In genomic region chr18:22265838-22266237, GRCh38 we compare ENCODE assay signal across 27 cellular contexts.
"Had no signal": no experiment of that assay in that cellular context is flagged by ENCODE, and none has a peak within 500 bp of the region (broad histone marks: within the 10 kb centered on the region; RNA-seq: fewer than 3 reads in every experiment).

No MANE protein-coding gene starts in this region.

- H3K27me3 ChIP-seq: neural progenitor cell, neutrophil, testis, thyroid gland, transverse colon, upper lobe of left lung, vagina had no signal

- H3K9ac ChIP-seq: neural progenitor cell, parathyroid adenoma had no signal

- H2AFZ ChIP-seq: neural progenitor cell, parathyroid adenoma had no signal

- H3K9me3 ChIP-seq: lower lobe of right lung, neutrophil, psoas muscle, stomach, testis, thyroid gland, transverse colon, upper lobe of left lung, vagina had no signal

- H3K36me3 Mint-ChIP-seq: neural progenitor cell; stimulated activated naive B cell treated with anti-CD40 and anti-IgM and Interleukin-4, amounts not matched to agents 10 μg/mL and 1 μg/mL and 100 μg/mL, for 72 hours had no signal

- ATAC-seq: left colon; lower lobe of right lung; naive thymus-derived CD8-positive, alpha-beta T cell; psoas muscle; sciatic nerve; stimulated activated naive B cell treated with anti-CD40 and anti-IgM and Interleukin-4, amounts not matched to agents 10 μg/mL and 1 μg/mL and 100 μg/mL, for 72 hours; stimulated activated naive CD8-positive, alpha-beta T cell treated with anti-CD3 and anti-CD28 coated beads, Interleukin-15, Interleukin-2, amounts not matched to agents 100 U/mL and 50 U/mL, for 24 hours had no signal

- H3K27ac ChIP-seq: lower lobe of right lung, neural progenitor cell, neutrophil, parathyroid adenoma, psoas muscle, skin epidermis, stomach, testis, thyroid gland, transverse colon, upper lobe of left lung, vagina had no signal

- H3K36me3 ChIP-seq: lower lobe of right lung, neural progenitor cell, neutrophil, stomach, thyroid gland, transverse colon, upper lobe of left lung, vagina had no signal

- H3K4me1 Mint-ChIP-seq: nephron progenitor cell; neural progenitor cell; stimulated activated naive B cell treated with anti-CD40 and anti-IgM and Interleukin-4, amounts not matched to agents 10 μg/mL and 1 μg/mL and 100 μg/mL, for 72 hours had no signal

- DNase-seq: hippocampal formation; kidney glomerular epithelial cell; left colon; lower lobe of right lung; mammary epithelial cell; mesenchymal stem cell; naive thymus-derived CD8-positive, alpha-beta T cell; nephron progenitor cell; occipital lobe; psoas muscle; stimulated activated CD4-positive, alpha-beta T cell treated with anti-CD3 and anti-CD28 coated beads, Interleukin-12 subunit alpha, Interleukin-12 subunit beta, amount 100 ng/mL, for 4 hours; stimulated activated CD4-positive, alpha-beta T cell treated with anti-CD3 and anti-CD28 coated beads, Interleukin-15, amount 100 ng/mL, for 24 hours; stimulated activated CD4-positive, alpha-beta T cell treated with anti-CD3 and anti-CD28 coated beads, Interleukin-2, amount 100 ng/mL, for 24 hours; stimulated activated CD4-positive, alpha-beta T cell treated with anti-CD3 and anti-CD28 coated beads, Interleukin-4, amount 100 ng/mL, for 1 hour; stimulated activated naive B cell treated with anti-CD40 and anti-IgM and Interleukin-4, amounts not matched to agents 10 μg/mL and 1 μg/mL and 100 μg/mL, for 72 hours; stimulated activated naive CD8-positive, alpha-beta T cell treated with anti-CD3 and anti-CD28 coated beads, Interleukin-15, Interleukin-2, amounts not matched to agents 100 U/mL and 50 U/mL, for 24 hours; stomach; testis; thyroid gland; transverse colon; upper lobe of left lung had no signal

- H3K4me3 ChIP-seq: lower lobe of right lung, neural progenitor cell, psoas muscle, skin epidermis, stomach, testis, thyroid gland, transverse colon, upper lobe of left lung, vagina had no signal

- H3K4me1 ChIP-seq: neural progenitor cell, parathyroid adenoma, psoas muscle, stomach, thyroid gland, transverse colon, vagina had no signal

- H3K4me2 ChIP-seq: neural progenitor cell had no signal

- H3K4me3 Mint-ChIP-seq: naive thymus-derived CD8-positive, alpha-beta T cell; nephron progenitor cell; neural progenitor cell; stimulated activated naive B cell treated with anti-CD40 and anti-IgM and Interleukin-4, amounts not matched to agents 10 μg/mL and 1 μg/mL and 100 μg/mL, for 72 hours had no signal

- H3K27ac Mint-ChIP-seq: nephron progenitor cell; neural progenitor cell; stimulated activated naive B cell treated with anti-CD40 and anti-IgM and Interleukin-4, amounts not matched to agents 10 μg/mL and 1 μg/mL and 100 μg/mL, for 72 hours had no signal
